In genomic region chr10:110983466-110983865, GRCh38 we compare ENCODE assay signal across 34 cellular contexts.
"Had no signal": no experiment of that assay in that cellular context is flagged by ENCODE, and none has a peak within 500 bp of the region (broad histone marks: within the 10 kb centered on the region; RNA-seq: fewer than 3 reads in every experiment).

No MANE protein-coding gene starts in this region.

- H3K27me3 Mint-ChIP-seq: activated B cell treated with CpG ODN at 0.5 μM for 24 hours; activated CD4-positive, alpha-beta T cell treated with anti-CD3 and anti-CD28 coated beads, Interleukin-2, amount 10 ng/mL, durations not matched to agents 7 days and 5 days; activated naive CD4-positive, alpha-beta T cell treated with anti-CD3 and anti-CD28 coated beads, Interleukin-2, amount 50 U/mL, for 24 hours; activated T-cell treated with anti-CD3 and anti-CD28 coated beads, Interleukin-2, amount 50 U/mL, for 24 hours had no signal

- FAIRE-seq: RCC 7860 had no signal

- DNase-seq: activated B cell treated with CpG ODN at 0.5 μM for 24 hours; activated CD4-positive, alpha-beta T cell treated with anti-CD3 and anti-CD28 coated beads for 1 hour; activated CD4-positive, alpha-beta T cell treated with anti-CD3 and anti-CD28 coated beads, Interleukin-2, amount 10 ng/mL, durations not matched to agents 7 days and 5 days; activated CD4-positive, alpha-beta T cell treated with anti-CD3 and anti-CD28 coated beads, Interleukin-2, amount 50 U/mL, for 48 hours; activated CD8-positive, alpha-beta T cell treated with anti-CD3 and anti-CD28 coated beads, Interleukin-2, amount 10 ng/mL, durations not matched to agents 7 days and 5 days; activated effector memory CD4-positive, alpha-beta T cell treated with anti-CD3 and anti-CD28 coated beads, Interleukin-2, amount 50 U/mL, for 16 hours; activated naive CD4-positive, alpha-beta T cell; activated T-cell treated with anti-CD3 and anti-CD28 coated beads, Interleukin-2, amount 50 U/mL, for 24 hours; adrenal gland; body of pancreas; Karpas-422; NCI-H1105; NCI-H1436; NCI-H1694; NCI-H1930; NCI-H2081 treated with DMSO at 0.1 percent for 48 hours; NCI-H226; NCI-H446 treated with DMSO at 0.1 percent for 48 hours; NCI-H524; NCI-H69; NCI-H82; NK-92 treated with Interleukin-12 subunit alpha and Interleukin-12 subunit beta, amount 100 ng/mL, for 24 hours; PC-9; SIG-M5; SW 1271; T-helper 1 cell; T-helper 2 cell; T-helper 9 cell had no signal

- ATAC-seq: activated CD8-positive, alpha-beta T cell treated with anti-CD3 and anti-CD28 coated beads, Interleukin-2, amount 10 ng/mL, durations not matched to agents 7 days and 5 days; body of pancreas; Right ventricle myocardium inferior; SK-N-SH treated with all-trans-retinoic acid at 6 μM for 48 hours had no signal

- H3K9me3 Mint-ChIP-seq: activated B cell treated with CpG ODN at 0.5 μM for 24 hours had no signal

- H3K4me3 Mint-ChIP-seq: activated B cell treated with CpG ODN at 0.5 μM for 24 hours; activated CD4-positive, alpha-beta T cell treated with anti-CD3 and anti-CD28 coated beads, Interleukin-2, amount 10 ng/mL, durations not matched to agents 7 days and 5 days; activated CD8-positive, alpha-beta T cell treated with anti-CD3 and anti-CD28 coated beads, Interleukin-2, amount 10 ng/mL, durations not matched to agents 7 days and 5 days; activated naive CD4-positive, alpha-beta T cell treated with anti-CD3 and anti-CD28 coated beads, Interleukin-2, amount 50 U/mL, for 24 hours; activated T-cell treated with anti-CD3 and anti-CD28 coated beads, Interleukin-2, amount 50 U/mL, for 24 hours had no signal

- H3K27me3 ChIP-seq: adrenal gland, body of pancreas, breast epithelium had no signal

- H3K36me3 ChIP-seq: adrenal gland, breast epithelium had no signal

- H3K4me3 ChIP-seq: adrenal gland, body of pancreas, breast epithelium, coronary artery, PC-9 had no signal

- H3K27ac Mint-ChIP-seq: activated B cell treated with CpG ODN at 0.5 μM for 24 hours; activated CD4-positive, alpha-beta T cell treated with anti-CD3 and anti-CD28 coated beads, Interleukin-2, amount 10 ng/mL, durations not matched to agents 7 days and 5 days; activated CD8-positive, alpha-beta T cell treated with anti-CD3 and anti-CD28 coated beads, Interleukin-2, amount 10 ng/mL, durations not matched to agents 7 days and 5 days; activated naive CD4-positive, alpha-beta T cell treated with anti-CD3 and anti-CD28 coated beads, Interleukin-2, amount 50 U/mL, for 24 hours; activated T-cell treated with anti-CD3 and anti-CD28 coated beads, Interleukin-2, amount 50 U/mL, for 24 hours had no signal
